In genomic region chr1:176843352-176844297, GRCh38 we compare ENCODE assay signal across 8 cellular contexts.
DNase-seq lines count a peak whose midpoint lies in the region; ATAC-seq and TF ChIP-seq lines count a peak whose summit lies in the region.

No MANE protein-coding gene starts in this region.

- H3K9me3 ChIP-seq in PC-9 (ENCODE audit: insufficient read depth, low read depth) = no peaks in the 10 kb centered on the region

- intact Hi-C loops in PC-9 (cut with micrococcal nuclease; ENCODE audit: unreplicated experiment) = no loop called here

- no peaks in the 10 kb centered on the region for H3K36me3 ChIP-seq in PC-9 (ENCODE audit: low read depth)

- peak; percentile 60 for TF ChIP-seq CTCF in PC-9 (conservative IDR thresholded peaks at IDR 0.05)

- H3K27ac ChIP-seq in PC-9 = no peak overlapping the region

- H3K9me2 ChIP-seq in PC-9 (ENCODE audit: insufficient read depth) = no peaks in the 10 kb centered on the region

- DNase-seq in AG20443 (ENCODE audit: low spot score) (peak; percentile 75), HK-2 (ENCODE audit: unreplicated experiment) (peak; percentile 35), PC-9 (peak in 1 of 2 experiments; percentile 2), foreskin melanocyte (peak; percentile 29), renal cortical epithelial cell (ENCODE audit: low read depth) (peak; percentile 60), NK-92 (lab: John Stamatoyannopoulos, UW; ENCODE audit: unreplicated experiment) (no peak)

- no TSS peak for BruUV-seq in PC-9 (replicated peaks; lab: Mats Ljungman, UMichigan)

- H3K4me3 ChIP-seq in PC-9 = no peak overlapping the region

- H3K79me2 ChIP-seq in PC-9 (ENCODE audit: low read depth) = no peaks in the 10 kb centered on the region

- no peaks in the 10 kb centered on the region for H3F3A ChIP-seq in PC-9 (ENCODE audit: insufficient read depth, low read depth)

- no peak overlapping the region for H3K4me2 ChIP-seq in PC-9

- no peaks in the 10 kb centered on the region for H3K4me1 ChIP-seq in PC-9 (replicated peaks; ENCODE audit: insufficient read depth)

- CTCF ChIA-PET in PC-9 (lab: Charles Lee) = no interaction called here

- H2AFZ ChIP-seq in PC-9 = no peak overlapping the region

- ATAC-seq in HG02970 (IDR thresholded peaks at IDR 0.05; ENCODE audit: low FRiP score, unreplicated experiment) (no peak), HG02623 (IDR thresholded peaks at IDR 0.05; ENCODE audit: unreplicated experiment) (no peak)

- no peaks in the 10 kb centered on the region for H4K20me1 ChIP-seq in PC-9 (ENCODE audit: insufficient read depth)

- H3K27me3 ChIP-seq in PC-9 (ENCODE audit: insufficient read depth, low read depth) = no peaks in the 10 kb centered on the region; the same call in none of the 2 replicates

- POLR2A ChIA-PET in PC-9 (lab: Charles Lee; ENCODE audit: unreplicated experiment) = no interaction called here
